8 cellular contexts compared by ENCODE assay signal in the genomic region with DNA sequence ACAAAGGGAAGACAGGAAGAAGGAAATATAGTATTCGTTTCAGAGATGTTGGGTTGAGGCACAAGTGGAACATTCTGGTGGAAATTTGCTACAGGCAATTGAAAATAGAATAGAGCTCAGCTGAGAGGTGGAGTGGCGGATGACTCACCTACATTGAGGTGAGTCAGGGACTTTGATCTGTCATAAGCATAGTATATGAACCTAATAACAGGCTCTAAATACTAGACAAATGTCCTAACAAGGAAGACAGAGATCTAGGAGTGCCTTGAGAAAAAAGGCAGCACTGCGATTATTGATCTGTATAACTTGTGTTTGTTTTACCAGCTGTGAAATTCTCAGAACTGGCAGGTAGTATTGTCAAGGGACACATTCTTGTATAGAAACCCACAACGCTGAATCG. TPM values are rescaled to one million over a fixed set of nuclear protein-coding genes. Genes with fewer than 3 reads are reported as not detected.
DNase-seq lines count a peak whose midpoint lies in the region; ATAC-seq, FAIRE-seq and TF ChIP-seq lines count a peak whose summit lies in the region.

No MANE protein-coding gene starts in this region.

- no peaks in the 10 kb centered on the region for H3K9me3 ChIP-seq in MM.1S (replicated peaks; ENCODE audit: insufficient read depth, low read length)
- no peaks in the 10 kb centered on the region for H3K9me3 ChIP-seq in small intestine (ENCODE audit: control insufficient read depth, low read depth)

- H2AFZ ChIP-seq in MM.1S (ENCODE audit: low read length): peak overlapping the region; percentile 73

- H3K4me2 ChIP-seq in MM.1S (ENCODE audit: low read depth, low read length): peak overlapping the region; percentile 77

- peaks cover 19% of the 10 kb centered on the region; the same call in 1 of the 2 replicates for H3K4me1 ChIP-seq in MM.1S (ENCODE audit: low read length)
- H3K4me1 ChIP-seq in small intestine (ENCODE audit: control insufficient read depth in 2 of 2, insufficient read depth in 1 of 2, low read depth in 1 of 2, low read length in 1 of 2): peaks cover 0 to 9% of the 10 kb centered on the region in 2 donors

- intact Hi-C loops in head of caudate nucleus (cut with DNase I): no loop called here

- H3K4me3 ChIP-seq in MM.1S (ENCODE audit: low read length): peak overlapping the region; percentile 93
- H3K4me3 ChIP-seq in small intestine (ENCODE audit: low read depth in 1 of 2, low read length in 2 of 2): peak overlapping the region in 1 of 2 donors; percentile 93

- H3K36me3 ChIP-seq in MM.1S (replicated peaks; ENCODE audit: insufficient read depth, low read length): no peaks in the 10 kb centered on the region
- H3K36me3 ChIP-seq in small intestine (ENCODE audit: control insufficient read depth in 2 of 2, insufficient read depth in 2 of 2, low read length in 2 of 2): no peaks in the 10 kb centered on the region

- no peak for TF ChIP-seq CTCF in MM.1S (IDR thresholded peaks at IDR 0.05; ENCODE audit: low read length)

- no peak for TF ChIP-seq POLR2A in GM18505 (IDR thresholded peaks at IDR 0.05; ENCODE audit: borderline replicate concordance, extremely low read depth, insufficient read depth, insufficient read length)

- peaks cover 13% of the 10 kb centered on the region; the same call in 1 of the 2 replicates for H4K20me1 ChIP-seq in MM.1S (ENCODE audit: insufficient read depth, low read length)

- peak; percentile 37 for DNase-seq in COLO668 (lab: John Stamatoyannopoulos, UW; ENCODE audit: unreplicated experiment)
- DNase-seq in MM.1S: no peak
- DNase-seq in activated effector memory CD4-positive, alpha-beta T cell treated with Interleukin-2 at 50 U/mL for 16 hours: peak; percentile 8
- DNase-seq in head of caudate nucleus: peak in 36 of 42 donors; percentile 21 to 84 (median 52)
- DNase-seq in small intestine: peak; percentile 92
- no peak for DNase-seq in NCI-H128 (lab: John Stamatoyannopoulos, UW; ENCODE audit: unreplicated experiment)

- peak overlapping the region; percentile 94 for H3K9ac ChIP-seq in MM.1S (ENCODE audit: low read length)

- no peaks in the 10 kb centered on the region for H3K27me3 ChIP-seq in MM.1S (replicated peaks; ENCODE audit: insufficient read depth, low read length)
- no peaks in the 10 kb centered on the region for H3K27me3 ChIP-seq in small intestine (ENCODE audit: control insufficient read depth in 2 of 2, insufficient read depth in 2 of 2, low read length in 2 of 2)

- FAIRE-seq in small intestine (lab: Jason Lieb, UNC): no peak

- no peaks in the 10 kb centered on the region for H3K9me2 ChIP-seq in MM.1S (replicated peaks; ENCODE audit: insufficient read depth, low read length)

- H3K79me2 ChIP-seq in MM.1S (ENCODE audit: low read length): peaks cover 40% of the 10 kb centered on the region

- peak overlapping the region; percentile 32; the same call in 1 of the 2 replicates for H3K27ac ChIP-seq in MM.1S (ENCODE audit: low read length)
- H3K27ac ChIP-seq in small intestine (ENCODE audit: low read depth in 1 of 2, low read length in 1 of 2): peak overlapping the region; percentile 97 to 98

- 0 out of 2 replicates have a peak, but pooled peaks cover 7% of the 10 kb centered on the region for H3F3A ChIP-seq in MM.1S (ENCODE audit: insufficient read depth, low read length)

- ATAC-seq in GM18505 (IDR thresholded peaks at IDR 0.05; ENCODE audit: unreplicated experiment): no peak
- no peak for ATAC-seq in HG03139 (IDR thresholded peaks at IDR 0.05; ENCODE audit: unreplicated experiment)

- 12 to 37% (median 19%) methylated on average over 5 of the region's 5 CpGs for WGBS in small intestine, 3 donors

RNA-seq across cellular contexts. Expression of a gene that starts 0.9 kb away (rescaled TPM):
- polyA plus RNA-seq in small intestine: 10 to 100 TPM; 41.9 to 58.4 (median 49.0) TPM

RNA-seq across cellular contexts. Expression of a gene that starts 31.4 kb away (rescaled TPM):
- polyA plus RNA-seq in small intestine: 10 to 100 TPM in 1 of 3 donors, 1 to 10 TPM in 2; 1.7 to 38.2 (median 6.2) TPM

Comparison
In these comparisons a context has a peak if more than half of its experiments do, and no peak if none do; other contexts are left out.
1. DNase-seq: peak in COLO668 (single experiment), activated effector memory CD4-positive, alpha-beta T cell treated with Interleukin-2 at 50 U/mL for 16 hours (single experiment), head of caudate nucleus (36 of 42) and small intestine (single experiment); none in MM.1S (single experiment) and NCI-H128 (single experiment).